1 cellular context compared by ENCODE assay signal in the genomic region with DNA sequence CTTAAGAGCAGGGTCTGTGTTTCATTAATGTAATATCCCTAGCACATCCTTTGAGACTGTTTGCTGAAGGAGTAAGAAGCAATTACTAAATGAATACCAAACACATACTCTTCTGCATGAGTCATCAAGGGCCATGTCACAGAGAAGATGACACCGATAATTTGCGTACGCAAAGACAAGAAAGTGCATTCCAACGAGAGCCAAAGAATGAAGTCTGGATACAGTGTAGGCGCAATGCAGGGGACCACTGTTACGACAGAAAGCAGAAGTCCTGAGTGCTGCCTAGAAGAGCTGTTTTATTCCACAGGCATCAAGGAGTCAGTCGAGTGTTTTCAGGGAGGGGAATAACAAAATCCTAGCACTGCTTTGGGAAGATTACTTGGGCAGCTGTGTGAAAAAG.
A peak's percentile ranks its signal among the peaks of the same experiment; 100 is the strongest.
TF ChIP-seq lines count a peak whose summit lies in the region.

No MANE protein-coding gene starts in this region.

TF ChIP-seq in K562, 482 proteins besides CTCF, POLR2A, EP300 and RAD21 (continued from another document):
- TF ChIP-seq RBBP5 (IDR thresholded peaks at IDR 0.05; ENCODE audit: borderline replicate concordance, insufficient read depth, low read length, poor library complexity, severe bottlenecking) (no peak), NBN (IDR thresholded peaks at IDR 0.05; ENCODE audit: low read depth) (no peak), SMAD3 (CRISPR knock-in tag; conservative IDR thresholded peaks at IDR 0.05) (no peak), RBM34 (IDR thresholded peaks at IDR 0.05; ENCODE audit: borderline replicate concordance, insufficient read depth, low read length) (no peak), ZNF445 (CRISPR knock-in tag; IDR thresholded peaks at IDR 0.05; ENCODE audit: low read depth) (no peak), CREM (IDR thresholded peaks at IDR 0.05; ENCODE audit: low read depth) (peak; percentile 58), JUNB (CRISPR knock-in tag; conservative IDR thresholded peaks at IDR 0.05) (peak; percentile 85), CREB1 (IDR thresholded peaks at IDR 0.05) (no peak), CREB1 (CRISPR knock-in tag; IDR thresholded peaks at IDR 0.05) (no peak; the same call in 1 of the 2 replicates)
